Comparison of ENCODE assay signal across 8 cellular contexts in the genomic region with DNA sequence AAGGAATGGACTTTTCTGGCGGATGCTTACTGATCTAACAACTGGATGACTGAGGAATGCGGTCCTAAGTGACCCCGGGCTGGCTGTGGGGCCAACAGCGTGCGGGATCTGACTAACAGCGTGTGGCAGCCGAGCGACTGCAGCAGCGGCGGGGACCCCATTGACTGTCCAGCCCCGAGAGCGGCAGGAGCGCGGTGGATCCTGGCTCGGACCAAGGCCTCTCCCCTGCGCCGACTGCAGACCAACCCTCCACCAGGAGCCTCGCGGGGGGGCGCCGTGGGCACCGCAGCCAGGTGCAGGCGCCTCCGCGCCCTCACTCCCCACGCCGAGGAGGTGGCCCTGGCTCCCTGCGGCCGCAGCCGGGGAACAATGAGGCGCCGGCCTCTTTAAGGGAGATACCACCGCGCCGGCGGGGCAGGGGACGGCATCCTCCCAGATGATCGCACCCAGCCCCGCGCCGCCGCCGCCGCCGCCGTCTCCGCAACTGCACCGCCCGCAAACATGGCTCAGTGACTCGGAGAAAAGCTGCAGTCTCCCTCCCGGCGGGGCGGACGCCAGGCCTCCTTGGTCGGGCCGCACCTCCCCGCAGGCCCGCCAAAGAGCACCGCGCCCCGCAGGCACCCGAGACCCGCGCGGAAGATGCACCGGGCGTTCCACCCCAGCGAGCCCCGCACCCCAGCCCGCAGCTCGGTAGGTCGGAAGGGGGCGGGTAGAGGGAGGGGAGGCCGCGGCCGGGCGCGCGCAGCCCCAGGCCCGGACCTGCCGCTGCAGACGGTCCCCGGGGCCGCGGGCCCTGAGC. TPM values are rescaled to one million over a fixed set of nuclear protein-coding genes. Genes with fewer than 3 reads are reported as not detected.
A peak's percentile ranks its signal among the peaks of the same experiment; 100 is the strongest.
DNase-seq lines count a peak whose midpoint lies in the region; ATAC-seq and TF ChIP-seq lines count a peak whose summit lies in the region.

No MANE protein-coding gene starts in this region.

- DNase-seq in DMS53 treated with DMSO at 0.1 percent for 48 hours (lab: John Stamatoyannopoulos, UW; ENCODE audit: unreplicated experiment), result peak; percentile 71
- DNase-seq in SHP77 (lab: John Stamatoyannopoulos, UW), result peak; percentile 25 to 65
- DNase-seq in activated gamma-delta T cell treated with anti-CD3 and anti-CD28 coated beads, Interleukin-2, amount 50 U/mL, for 16 hours (ENCODE audit: low read depth), result peak; percentile 50

- no peak for TF ChIP-seq POLR2A in gastroesophageal sphincter (IDR thresholded peaks at IDR 0.05)

- peak overlapping the region in 2 of 3 donors; percentile 92 to 98 for H3K27ac Mint-ChIP-seq in IgD-negative memory B cell

- ATAC-seq in GM21515 (IDR thresholded peaks at IDR 0.05; ENCODE audit: unreplicated experiment), result peak; percentile 37
- peak; percentile 79 for ATAC-seq in gastroesophageal sphincter

- no peaks in the 10 kb centered on the region for H3K27me3 Mint-ChIP-seq in IgD-negative memory B cell

- H3K27ac ChIP-seq in gastroesophageal sphincter (peak overlapping the region; percentile 80 to 99 (median 96)), neutrophil (peak overlapping the region; percentile 94), temporal lobe (ENCODE audit: low read depth, low read length) (peak overlapping the region; percentile 94)

- H3K4me1 Mint-ChIP-seq in IgD-negative memory B cell, result peaks cover 22 to 23% (median 23%) of the 10 kb centered on the region in 3 donors

- H3K4me3 ChIP-seq in gastroesophageal sphincter, result peak overlapping the region; percentile 60 to 92
- H3K4me3 ChIP-seq in neutrophil (ENCODE audit: low read depth in 1 of 2, low read length in 1 of 2), result peak overlapping the region; percentile 98 to 99

- H3K36me3 ChIP-seq in gastroesophageal sphincter (peaks cover 0 to 20% of the 10 kb centered on the region in 2 donors), neutrophil (no peaks in the 10 kb centered on the region)

- TF ChIP-seq CTCF in gastroesophageal sphincter (IDR thresholded peaks at IDR 0.05), result peak in 1 of 4 experiments; percentile 13
- no peak for TF ChIP-seq CTCF in neutrophil (IDR thresholded peaks at IDR 0.05)

- 0% methylated on average over 2 to 10 of the region's 85 CpGs for WGBS in gastroesophageal sphincter (ENCODE audit: low coverage in 1 of 2), 2 donors

- H3K9me3 ChIP-seq in gastroesophageal sphincter, result no peaks in the 10 kb centered on the region
- no peaks in the 10 kb centered on the region for H3K9me3 ChIP-seq in neutrophil

- H3K4me3 Mint-ChIP-seq in IgD-negative memory B cell, result peak overlapping the region; percentile 84 to 99 (median 91)

- TF ChIP-seq EP300 in gastroesophageal sphincter (IDR thresholded peaks at IDR 0.05), result no peak

- peaks cover 0 to 26% (median 11%) of the 10 kb centered on the region in 3 donors for H3K4me1 ChIP-seq in gastroesophageal sphincter
- H3K4me1 ChIP-seq in neutrophil (ENCODE audit: control insufficient read depth in 1 of 2, insufficient read depth in 1 of 2, low read depth in 1 of 2, low read length in 1 of 2), result peaks cover 36 to 44% of the 10 kb centered on the region in 2 experiments

- H3K9me3 Mint-ChIP-seq in IgD-negative memory B cell, result no peaks in the 10 kb centered on the region

- no peaks in the 10 kb centered on the region for H3K36me3 Mint-ChIP-seq in IgD-negative memory B cell

- H3K27me3 ChIP-seq in gastroesophageal sphincter (no peaks in the 10 kb centered on the region), neutrophil (no peaks in the 10 kb centered on the region)

RNA-seq across cellular contexts. Expression of a gene that starts 0.7 kb away (rescaled TPM):
- 3.7 TPM for polyA plus RNA-seq in IgD-negative memory B cell
- total RNA-seq in gastroesophageal sphincter, result 1 to 10 TPM; 6.2 to 9.3 (median 6.8) TPM
- total RNA-seq in temporal lobe, result 62.7 TPM

RNA-seq across cellular contexts. Expression of a gene that starts 43.5 kb away (rescaled TPM):
- polyA plus RNA-seq in IgD-negative memory B cell, result not detected
- total RNA-seq in gastroesophageal sphincter (1 to 10 TPM in 2 of 4 donors, under 1 TPM in 2; 0.15 to 2.3 (median 0.82) TPM), temporal lobe (not detected)

RNA-seq across cellular contexts. Expression of a gene that starts 47.9 kb away (rescaled TPM):
- polyA plus RNA-seq in IgD-negative memory B cell, result not detected
- total RNA-seq in gastroesophageal sphincter (10 to 100 TPM in 1 of 4 donors, 1 to 10 TPM in 3; 3.4 to 12.5 (median 7.7) TPM), temporal lobe (0.49 TPM)

RNA-seq across cellular contexts. Expression of a gene that starts 57.8 kb away (rescaled TPM):
- polyA plus RNA-seq in IgD-negative memory B cell, result not detected
- not detected for total RNA-seq in gastroesophageal sphincter
- total RNA-seq in temporal lobe, result not detected

RNA-seq across cellular contexts. Expression of a gene that starts 58.8 kb away (rescaled TPM):
- 43.7 TPM for polyA plus RNA-seq in IgD-negative memory B cell
- total RNA-seq in gastroesophageal sphincter, result 10 to 100 TPM in 3 of 4 donors, 1 to 10 TPM in 1; 5.0 to 22.8 (median 16.6) TPM
- 5.4 TPM for total RNA-seq in temporal lobe

Comparison
In these comparisons a context has a peak if more than half of its experiments do, and no peak if none do; other contexts are left out.
1. Peak in every context shown above with its lines: DNase-seq, ATAC-seq, H3K4me3 ChIP-seq and H3K27ac ChIP-seq.